In genomic region chr22:48592931-48593330, GRCh38 we compare ENCODE assay signal across 31 cellular contexts.
"Had no signal": no experiment of that assay in that cellular context is flagged by ENCODE, and none has a peak within 500 bp of the region (broad histone marks: within the 10 kb centered on the region; RNA-seq: fewer than 3 reads in every experiment).

No MANE protein-coding gene starts in this region.

- H3K4me1 ChIP-seq: ascending aorta had no signal

- H3K9me3 ChIP-seq: ascending aorta had no signal

- FAIRE-seq: bronchial epithelial cell, TTC549 had no signal

- H3K4me3 ChIP-seq: ascending aorta, cardiac muscle cell had no signal

- DNase-seq: activated B cell treated with CpG ODN at 0.5 μM for 24 hours; activated CD4-positive, alpha-beta memory T cell treated with anti-CD3 and anti-CD28 coated beads, Interleukin-2, amount 10 ng/mL, durations not matched to agents 7 days and 5 days; activated CD4-positive, alpha-beta T cell treated with anti-CD3 and anti-CD28 coated beads for 36 hours; activated CD4-positive, alpha-beta T cell treated with anti-CD3 and anti-CD28 coated beads for 48 hours; activated CD4-positive, alpha-beta T cell treated with anti-CD3 and anti-CD28 coated beads, Interleukin-2, amount 10 ng/mL, durations not matched to agents 7 days and 5 days; activated CD4-positive, alpha-beta T cell treated with anti-CD3 and anti-CD28 coated beads, Interleukin-2, amount 50 U/mL, for 48 hours; activated CD4-positive, CD25-positive, alpha-beta regulatory T cell treated with anti-CD3 and anti-CD28 coated beads, Interleukin-2, amount 50 U/mL, for 72 hours; activated CD8-positive, alpha-beta memory T cell treated with anti-CD3 and anti-CD28 coated beads for 24 hours; activated CD8-positive, alpha-beta memory T cell treated with anti-CD3 and anti-CD28 coated beads, Interleukin-2, amount 10 ng/mL, durations not matched to agents 7 days and 5 days; activated CD8-positive, alpha-beta memory T cell treated with anti-CD3 and anti-CD28 coated beads, Interleukin-2, amount 50 U/mL, for 48 hours; activated CD8-positive, alpha-beta T cell treated with anti-CD3 and anti-CD28 coated beads, Interleukin-2, amount 10 ng/mL, durations not matched to agents 7 days and 5 days; activated effector memory CD4-positive, alpha-beta T cell treated with Interleukin-2 at 50 U/mL for 16 hours; activated gamma-delta T cell; activated naive CD4-positive, alpha-beta T cell treated with anti-CD3 and anti-CD28 coated beads, Interleukin-2, amount 10 ng/mL, durations not matched to agents 7 days and 5 days; activated naive CD4-positive, alpha-beta T cell treated with Interleukin-2 at 50 U/mL for 16 hours; activated naive CD8-positive, alpha-beta T cell treated with anti-CD3 and anti-CD28 coated beads, Interleukin-2, amount 10 ng/mL, durations not matched to agents 7 days and 5 days; activated naive CD8-positive, alpha-beta T cell treated with anti-CD3 and anti-CD28 coated beads, Interleukin-2, amount 50 U/mL, for 24 hours; activated T-cell treated with anti-CD3 and anti-CD28 coated beads, Interleukin-2, amount 50 U/mL, for 24 hours; activated T-cell treated with anti-CD3 and anti-CD28 coated beads, Interleukin-2, amount 50 U/mL, for 48 hours; amygdala; anterior cingulate cortex; caudate nucleus; SW 1271; T-helper 1 cell; T-helper 2 cell; T-helper 9 cell had no signal

- ATAC-seq: activated CD4-positive, alpha-beta T cell treated with anti-CD3 and anti-CD28 coated beads for 36 hours; activated CD8-positive, alpha-beta memory T cell treated with anti-CD3 and anti-CD28 coated beads, Interleukin-2, amount 10 ng/mL, durations not matched to agents 7 days and 5 days; activated CD8-positive, alpha-beta T cell treated with anti-CD3 and anti-CD28 coated beads, Interleukin-2, amount 10 ng/mL, durations not matched to agents 7 days and 5 days; activated naive CD8-positive, alpha-beta T cell treated with anti-CD3 and anti-CD28 coated beads, Interleukin-2, amount 50 U/mL, for 24 hours had no signal

- H3K36me3 ChIP-seq: cardiac muscle cell had no signal

- H3K27ac ChIP-seq: ascending aorta, cardiac muscle cell, VCaP had no signal

- H3K27me3 ChIP-seq: ascending aorta, cardiac muscle cell had no signal
